Comparison of ENCODE assay signal across 19 cellular contexts in the genomic region with DNA sequence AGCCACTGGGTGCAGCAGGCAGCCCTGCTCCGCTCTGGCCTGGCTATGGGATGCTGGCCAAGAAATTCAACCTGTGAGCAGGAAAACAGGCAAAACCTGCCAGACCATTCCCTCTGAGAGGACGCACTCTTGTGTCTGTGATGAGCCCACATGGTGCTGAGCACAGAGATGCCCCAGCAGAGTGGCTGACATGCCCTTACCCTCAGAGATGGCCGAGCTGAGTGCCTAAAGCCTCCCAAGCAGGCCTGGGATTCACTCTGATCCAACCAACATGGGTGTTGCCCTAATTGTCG. TPM values are rescaled to one million over a fixed set of nuclear protein-coding genes. Genes with fewer than 3 reads are reported as not detected.
DNase-seq lines count a peak whose midpoint lies in the region; ATAC-seq and TF ChIP-seq lines count a peak whose summit lies in the region.
"Had no signal": no experiment of that assay in that cellular context is flagged by ENCODE, and none has a peak within 500 bp of the region (broad histone marks: within the 10 kb centered on the region; RNA-seq: fewer than 3 reads in every experiment).

No MANE protein-coding gene starts in this region.

- TF ChIP-seq CTCF in Calu3 (IDR thresholded peaks at IDR 0.05; ENCODE audit: unreplicated experiment) (no peak), colonic mucosa (IDR thresholded peaks at IDR 0.05) (no peak)

- H3K4me3 ChIP-seq in Karpas-422 (ENCODE audit: low read length) (no peak overlapping the region), colonic mucosa (no peak overlapping the region), trophoblast cell (ENCODE audit: low read depth, low read length) (no peak overlapping the region), right cardiac atrium (ENCODE audit: low read length) (no peak overlapping the region)
- H3K4me3 ChIP-seq: ascending aorta, esophagus muscularis mucosa had no signal

- no peak for ATAC-seq in right cardiac atrium
- ATAC-seq: Right ventricle myocardium inferior; stimulated activated effector memory CD8-positive, alpha-beta T cell treated with anti-CD3 and anti-CD28 coated beads, Interleukin-12 subunit alpha, Interleukin-12 subunit beta, amount 100 ng/mL, for 72 hours; T-helper 17 cell had no signal

- H3K9ac ChIP-seq in Karpas-422 (ENCODE audit: low read length) (no peak overlapping the region), colonic mucosa (ENCODE audit: low read depth in 2 of 2, low read length in 2 of 2) (no peak overlapping the region), trophoblast cell (ENCODE audit: low read length) (peak overlapping the region; percentile 2)

- H4K20me1 ChIP-seq in Karpas-422 (ENCODE audit: insufficient read depth, low read depth, low read length): no peaks in the 10 kb centered on the region

- H3K14ac ChIP-seq in trophoblast cell (ENCODE audit: low read length): no peak overlapping the region

- H4K91ac ChIP-seq in trophoblast cell (ENCODE audit: low read depth, low read length): peak overlapping the region; percentile 11

- CTCF ChIA-PET in Calu3 (lab: Charles Lee): interaction anchor here (0.5 to 0.6 kb wide), 2 partner anchors 127 to 253 kb away, joined by 3 read pairs; no protein-coding TSS in a partner anchor

- H3K27ac ChIP-seq in Karpas-422 (ENCODE audit: low read length) (no peak overlapping the region), colonic mucosa (no peak overlapping the region), trophoblast cell (ENCODE audit: low read depth, low read length) (no peak overlapping the region), right cardiac atrium (ENCODE audit: low read length) (no peak overlapping the region)
- H3K27ac ChIP-seq: ascending aorta, esophagus muscularis mucosa had no signal

- H3K9me2 ChIP-seq in Karpas-422 (replicated peaks; ENCODE audit: insufficient read depth, low read length): no peaks in the 10 kb centered on the region

- H2BK120ac ChIP-seq in trophoblast cell (ENCODE audit: insufficient read depth, low read length, poor library complexity): no peak overlapping the region

- H3K9me3 ChIP-seq in Karpas-422 (ENCODE audit: low read length) (no peaks in the 10 kb centered on the region), colonic mucosa (no peaks in the 10 kb centered on the region), trophoblast cell (ENCODE audit: insufficient read depth, low read depth, low read length) (peaks cover 8% of the 10 kb centered on the region), right cardiac atrium (ENCODE audit: control insufficient read depth, low read length) (no peaks in the 10 kb centered on the region)
- H3K9me3 ChIP-seq: ascending aorta, esophagus muscularis mucosa had no signal

- no peak overlapping the region for H3K4me3 Mint-ChIP-seq in Calu3 (ENCODE audit: low read depth, unreplicated experiment)
- H3K4me3 Mint-ChIP-seq: stimulated activated effector memory CD8-positive, alpha-beta T cell treated with anti-CD3 and anti-CD28 coated beads, Interleukin-12 subunit alpha, Interleukin-12 subunit beta, amount 100 ng/mL, for 72 hours; T-helper 17 cell had no signal

- no peaks in the 10 kb centered on the region for H3K4me1 ChIP-seq in Karpas-422 (ENCODE audit: low read length)
- H3K4me1 ChIP-seq in colonic mucosa: peaks cover 10% of the 10 kb centered on the region
- peaks cover 6 to 12% of the 10 kb centered on the region in 2 experiments for H3K4me1 ChIP-seq in trophoblast cell (ENCODE audit: control insufficient read depth in 1 of 2, insufficient read depth in 2 of 2, low read length in 2 of 2)
- H3K4me1 ChIP-seq in right cardiac atrium (ENCODE audit: control insufficient read depth, insufficient read depth, low read length): no peaks in the 10 kb centered on the region

- no peaks in the 10 kb centered on the region for H3K36me3 ChIP-seq in Karpas-422 (ENCODE audit: insufficient read depth, low read length)
- H3K36me3 ChIP-seq in colonic mucosa: no peaks in the 10 kb centered on the region
- H3K36me3 ChIP-seq in trophoblast cell (ENCODE audit: control insufficient read depth in 1 of 2, insufficient read depth in 2 of 2, low read length in 2 of 2): no peaks in the 10 kb centered on the region
- H3K36me3 ChIP-seq: ascending aorta, esophagus muscularis mucosa had no signal

- H3K9me3 Mint-ChIP-seq in Calu3 (ENCODE audit: low read depth, unreplicated experiment): no peaks in the 10 kb centered on the region
- H3K9me3 Mint-ChIP-seq: stimulated activated effector memory CD8-positive, alpha-beta T cell treated with anti-CD3 and anti-CD28 coated beads, Interleukin-12 subunit alpha, Interleukin-12 subunit beta, amount 100 ng/mL, for 72 hours had no signal

- no peak overlapping the region for H3K18ac ChIP-seq in trophoblast cell (ENCODE audit: low read length)

- no peak overlapping the region for H3K4ac ChIP-seq in trophoblast cell (ENCODE audit: low read depth, low read length)

- no peaks in the 10 kb centered on the region for H3K36me3 Mint-ChIP-seq in Calu3 (ENCODE audit: insufficient read depth, unreplicated experiment)
- H3K36me3 Mint-ChIP-seq: stimulated activated effector memory CD8-positive, alpha-beta T cell treated with anti-CD3 and anti-CD28 coated beads, Interleukin-12 subunit alpha, Interleukin-12 subunit beta, amount 100 ng/mL, for 72 hours had no signal

- peaks cover 39% of the 10 kb centered on the region for H3K4me1 Mint-ChIP-seq in Calu3 (ENCODE audit: low read depth, unreplicated experiment)

- no peaks in the 10 kb centered on the region for H3K79me2 ChIP-seq in Karpas-422 (ENCODE audit: low read length)
- H3K79me2 ChIP-seq in trophoblast cell (ENCODE audit: control insufficient read depth, insufficient read depth, low read length, poor library complexity): no peaks in the 10 kb centered on the region

- no peak overlapping the region for H2BK5ac ChIP-seq in trophoblast cell (ENCODE audit: low read depth, low read length, poor library complexity)

- H3K4me2 ChIP-seq in Karpas-422 (ENCODE audit: low read depth, low read length, poor library complexity, severe bottlenecking) (no peak overlapping the region), trophoblast cell (ENCODE audit: low read length) (no peak overlapping the region)

- no peak overlapping the region for H3K27ac Mint-ChIP-seq in Calu3 (ENCODE audit: unreplicated experiment)
- H3K27ac Mint-ChIP-seq: T-helper 17 cell had no signal

- H3K27me3 ChIP-seq in Karpas-422 (ENCODE audit: low read length) (no peaks in the 10 kb centered on the region), colonic mucosa (no peaks in the 10 kb centered on the region), trophoblast cell (ENCODE audit: insufficient read depth, low read length) (no peaks in the 10 kb centered on the region), right cardiac atrium (ENCODE audit: control insufficient read depth, insufficient read depth) (no peaks in the 10 kb centered on the region)
- H3K27me3 ChIP-seq: ascending aorta, esophagus muscularis mucosa had no signal

- H4K12ac ChIP-seq in trophoblast cell (ENCODE audit: low read depth, low read length): no peak overlapping the region

- H2AFZ ChIP-seq in Karpas-422 (ENCODE audit: low read length) (no peak overlapping the region), trophoblast cell (ENCODE audit: insufficient read depth, low read length, poor library complexity) (no peak overlapping the region)

- no peak overlapping the region for H4K8ac ChIP-seq in trophoblast cell (ENCODE audit: low read depth, low read length)

- intact Hi-C loops in Calu3 (cut with micrococcal nuclease; ENCODE audit: unreplicated experiment): no loop called here
- intact Hi-C loops in colonic mucosa (cut with DNase I): no loop called here
- intact Hi-C loops in right cardiac atrium (cut with DNase I): no loop called here

- H3K23ac ChIP-seq in trophoblast cell (ENCODE audit: low read length): no peak overlapping the region

- no peaks in the 10 kb centered on the region for H3K27me3 Mint-ChIP-seq in Calu3 (ENCODE audit: unreplicated experiment)

- no peak overlapping the region for H2BK12ac ChIP-seq in trophoblast cell (ENCODE audit: low read length)

- H2AK5ac ChIP-seq in trophoblast cell (ENCODE audit: low read length): no peak overlapping the region

- no CpG with 5 or more reads among the region's 4 CpGs for WGBS in trophoblast cell (ENCODE audit: extremely low coverage, insufficient coverage, insufficient read length)
- 95% methylated on average over 4 of the region's 4 CpGs for WGBS in right cardiac atrium

- DNase-seq in Calu3 (peak; percentile 76), Karpas-422 (peak; percentile 33), colonic mucosa (peak; percentile 68), trophoblast cell (peak; percentile 93 to 96), right cardiac atrium (no peak), HuH-7 (ENCODE audit: low spot score) (no peak), hippocampal formation (lab: John Stamatoyannopoulos, UW) (no peak), NCI-H187 (lab: John Stamatoyannopoulos, UW) (no peak)
- DNase-seq: activated CD4-positive, alpha-beta T cell treated with anti-CD3 and anti-CD28 coated beads for 1 hour; activated CD8-positive, alpha-beta memory T cell treated with anti-CD3 and anti-CD28 coated beads, Interleukin-2, amount 50 U/mL, for 4 hours; activated naive CD4-positive, alpha-beta T cell; cortex of kidney; NCI-H1694; nucleus accumbens; T-helper 17 cell had no signal

- H3K79me1 ChIP-seq in trophoblast cell (ENCODE audit: low read length): peaks cover 2% of the 10 kb centered on the region

- no TSS peak for BruUV-seq in Calu3 (replicated peaks; lab: Mats Ljungman, UMichigan)

RNA-seq across cellular contexts. Expression of a gene that starts 34.3 kb away (rescaled TPM):
- total RNA-seq in Calu3 (2022) (17.8 and 23.0 TPM in 2 replicates), colonic mucosa (10 to 100 TPM in 1 of 2 donors, 1 to 10 TPM in 1; 8.8 to 13.0 TPM), right cardiac atrium (10 to 100 TPM in 1 of 4 donors, 1 to 10 TPM in 3; 7.7 to 12.4 (median 9.4) TPM)
- total RNA-seq in Karpas-422 (2014; rRNA removed; shearing (Covaris generic); ENCODE audit: low replicate concordance): 17.8 and 58.6 TPM in 2 replicates
- 20.9 and 23.2 TPM in 2 replicates for polyA plus RNA-seq in trophoblast cell (2013)
- polyA plus RNA-seq in right cardiac atrium: 2.9 TPM

Comparison
In these comparisons a context has a peak if more than half of its experiments do, and no peak if none do; other contexts are left out.
1. DNase-seq: peak in Calu3 (single experiment), Karpas-422 (single experiment), colonic mucosa (single experiment) and trophoblast cell (2 of 2); none in right cardiac atrium (0 of 3), HuH-7 (single experiment), hippocampal formation (0 of 2) and NCI-H187 (0 of 2).